ENCODE assay signal across 15 cellular contexts in the genomic region with DNA sequence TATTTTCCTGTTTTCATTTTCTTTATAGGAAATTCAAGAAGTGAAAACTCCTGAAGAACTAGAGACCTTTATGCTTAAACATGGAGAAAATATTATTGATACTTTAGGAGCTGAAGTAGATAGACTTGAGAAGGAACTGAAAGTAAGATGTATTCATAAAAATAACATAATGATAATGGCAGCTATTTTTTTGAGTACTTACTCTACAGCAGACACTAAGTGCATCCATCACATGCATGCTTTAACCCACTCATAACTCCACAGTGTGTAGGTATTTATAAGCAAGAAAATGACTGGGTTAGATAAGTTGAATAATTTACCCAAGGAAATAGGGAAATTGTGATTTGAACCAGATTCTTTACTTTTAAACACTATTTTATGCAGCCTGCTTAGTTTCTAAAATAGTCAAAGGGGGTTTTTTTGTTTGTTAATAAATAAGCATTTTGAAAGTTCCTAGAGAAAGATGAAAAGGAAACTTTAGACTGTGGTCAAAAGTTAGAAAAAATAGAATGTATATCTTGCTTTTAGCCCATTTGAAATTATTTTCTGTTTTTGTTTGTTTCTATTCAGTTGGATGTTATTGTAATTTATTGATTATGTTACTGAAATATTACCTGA.
DNase-seq lines count a peak whose midpoint lies in the region; ATAC-seq and TF ChIP-seq lines count a peak whose summit lies in the region.
"Had no signal": no experiment of that assay in that cellular context is flagged by ENCODE, and none has a peak within 500 bp of the region (broad histone marks: within the 10 kb centered on the region; RNA-seq: fewer than 3 reads in every experiment).

No MANE protein-coding gene starts in this region.

- ATAC-seq in GM19035 (IDR thresholded peaks at IDR 0.05; ENCODE audit: unreplicated experiment) = peak; percentile 87
- peak; percentile 83 for ATAC-seq in GM21786 (IDR thresholded peaks at IDR 0.05; ENCODE audit: unreplicated experiment)
- ATAC-seq in HG03135 (IDR thresholded peaks at IDR 0.05; ENCODE audit: unreplicated experiment) = peak; percentile 81
- no peak for ATAC-seq in lower lobe of right lung

- no peaks in the 10 kb centered on the region for H4K20me1 ChIP-seq in GM23248 (ENCODE audit: insufficient read depth)

- H3K27ac ChIP-seq in esophagus squamous epithelium (no peak overlapping the region), lower lobe of right lung (no peak overlapping the region), GM23248 (no peak overlapping the region)
- H3K27ac ChIP-seq: stomach had no signal

- DNase-seq in GM06990 (ENCODE audit: extremely low read depth, insufficient read length) = peak; percentile 24
- DNase-seq in esophagus squamous epithelium (lab: John Stamatoyannopoulos, UW) = no peak
- no peak for DNase-seq in lower lobe of right lung
- no peak for DNase-seq in GM23248
- DNase-seq in NCI-H2029 (lab: John Stamatoyannopoulos, UW) = no peak
- DNase-seq: DND-41; H9; Karpas-422; mesendoderm; NCI-H345; stimulated activated CD4-positive, alpha-beta T cell treated with anti-CD3 and anti-CD28 coated beads, Interleukin-2, amount 100 ng/mL, for 24 hours; stomach had no signal

- no peak for TF ChIP-seq CTCF in GM06990 (IDR thresholded peaks at IDR 0.05; ENCODE audit: insufficient read depth, low read length, poor library complexity, severe bottlenecking)
- no peak for TF ChIP-seq CTCF in esophagus squamous epithelium (IDR thresholded peaks at IDR 0.05)
- TF ChIP-seq CTCF in lower lobe of right lung (IDR thresholded peaks at IDR 0.05) = no peak

- H3K9me3 ChIP-seq in esophagus squamous epithelium (no peaks in the 10 kb centered on the region), lower lobe of right lung (no peaks in the 10 kb centered on the region), GM23248 (ENCODE audit: low read depth) (no peaks in the 10 kb centered on the region)
- H3K9me3 ChIP-seq: stomach had no signal

- intact Hi-C loops in esophagus squamous epithelium (cut with DNase I) (no loop called here), lower lobe of right lung (cut with DNase I) (no loop called here)

- no peaks in the 10 kb centered on the region for H3K27me3 ChIP-seq in GM06990 (replicated peaks; ENCODE audit: control insufficient read depth, insufficient read depth, low read length)
- H3K27me3 ChIP-seq in esophagus squamous epithelium = no peaks in the 10 kb centered on the region
- H3K27me3 ChIP-seq in lower lobe of right lung (ENCODE audit: low read depth) = no peaks in the 10 kb centered on the region
- H3K27me3 ChIP-seq in GM23248 (replicated peaks; ENCODE audit: insufficient read depth) = no peaks in the 10 kb centered on the region
- H3K27me3 ChIP-seq: stomach had no signal

- no peak for TF ChIP-seq POLR2A in esophagus squamous epithelium (IDR thresholded peaks at IDR 0.05)

- no peak overlapping the region for H3K4me2 ChIP-seq in GM23248 (ENCODE audit: unreplicated experiment)

- H3K36me3 ChIP-seq in GM06990 (ENCODE audit: control insufficient read depth, insufficient read depth, low read length) (no peaks in the 10 kb centered on the region), esophagus squamous epithelium (peaks cover 0 to 75% (median 0%) of the 10 kb centered on the region in 3 donors), lower lobe of right lung (peaks cover 68% of the 10 kb centered on the region), GM23248 (ENCODE audit: low read depth) (peaks cover 20% of the 10 kb centered on the region)

- no peaks in the 10 kb centered on the region for H3K79me2 ChIP-seq in GM23248 (ENCODE audit: insufficient read depth)

- H3K9ac ChIP-seq in GM23248 = no peak overlapping the region

- in situ Hi-C loops in GM23248 (cut with MboI) = no loop called here

- H3K4me1 ChIP-seq in esophagus squamous epithelium (no peaks in the 10 kb centered on the region), lower lobe of right lung (no peaks in the 10 kb centered on the region), GM23248 (ENCODE audit: insufficient read depth) (peaks cover 4% of the 10 kb centered on the region; the same call in 1 of the 2 replicates)
- H3K4me1 ChIP-seq: stomach had no signal

- no peaks in the 10 kb centered on the region for H3K9me2 ChIP-seq in GM23248 (ENCODE audit: insufficient read depth)

- no peak overlapping the region for H2AFZ ChIP-seq in GM23248

- H3K4me3 ChIP-seq in GM06990 (replicated peaks; ENCODE audit: low read depth, low read length) (no peak overlapping the region), esophagus squamous epithelium (no peak overlapping the region), lower lobe of right lung (no peak overlapping the region), GM23248 (no peak overlapping the region)
- H3K4me3 ChIP-seq: stomach had no signal

- no peaks in the 10 kb centered on the region for H3F3A ChIP-seq in GM23248 (ENCODE audit: insufficient read depth)

Comparison
In these comparisons a context has a peak if more than half of its experiments do, and no peak if none do; other contexts are left out.
1. ATAC-seq: peak in GM19035 (single experiment), GM21786 (single experiment) and HG03135 (single experiment); none in lower lobe of right lung (0 of 2).